14 cellular contexts compared by ENCODE assay signal in the genomic region with DNA sequence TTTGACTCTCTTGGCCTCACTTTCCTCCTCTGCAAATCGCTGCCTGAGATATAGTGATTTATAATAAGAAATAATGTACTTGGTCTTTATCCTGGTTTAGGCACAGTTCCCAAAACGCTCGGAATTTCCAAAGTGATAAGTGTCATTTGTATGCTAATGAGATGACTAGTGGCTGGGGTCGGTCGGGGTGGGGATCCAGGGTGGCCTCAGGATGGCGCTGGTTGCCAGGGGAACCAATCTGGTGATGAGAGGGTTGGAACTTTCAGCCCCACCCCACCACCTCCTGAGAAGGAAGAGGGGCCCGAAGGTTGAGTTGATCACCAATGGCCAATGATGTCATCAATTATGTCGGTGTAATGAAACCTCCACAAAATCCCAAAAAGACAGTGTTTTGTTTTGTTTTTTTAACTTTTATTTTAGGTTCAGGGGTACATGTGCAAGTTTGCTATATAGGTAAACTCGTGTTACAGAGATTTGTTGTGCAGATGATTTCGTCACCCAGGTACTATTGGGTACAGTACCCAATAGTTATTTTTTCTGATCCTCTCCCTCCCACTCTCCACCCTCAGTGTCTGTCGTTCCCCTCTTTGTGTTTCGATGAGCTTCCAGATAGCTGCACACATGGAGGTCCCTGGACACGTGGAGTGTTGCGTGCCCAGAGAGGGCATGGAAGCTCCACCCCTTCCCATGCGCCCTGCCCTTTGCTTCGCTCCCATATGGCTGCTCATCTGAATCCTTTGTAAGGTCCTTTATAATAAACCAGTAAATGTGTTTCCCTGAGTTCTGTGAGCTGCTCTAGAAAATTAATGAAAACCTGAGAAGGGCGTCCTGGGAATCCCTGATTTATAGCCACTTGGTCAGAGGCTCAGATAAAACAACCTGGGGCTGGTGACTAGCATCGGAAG.
DNase-seq lines count a peak whose midpoint lies in the region; ATAC-seq, FAIRE-seq and TF ChIP-seq lines count a peak whose summit lies in the region.
"Had no signal": no experiment of that assay in that cellular context is flagged by ENCODE, and none has a peak within 500 bp of the region (broad histone marks: within the 10 kb centered on the region; RNA-seq: fewer than 3 reads in every experiment).

No MANE protein-coding gene starts in this region.

- no peaks in the 10 kb centered on the region for H3K4me1 ChIP-seq in HepG2 (ENCODE audit: insufficient read depth, low read length)
- no peaks in the 10 kb centered on the region for H3K4me1 ChIP-seq in right lobe of liver
- no peaks in the 10 kb centered on the region for H3K4me1 ChIP-seq in Loucy (ENCODE audit: insufficient read depth, low read length, poor library complexity, severe bottlenecking)
- peaks cover 13 to 27% of the 10 kb centered on the region in 2 donors for H3K4me1 ChIP-seq in thyroid gland

- H3K36me3 ChIP-seq in HepG2 (replicated peaks in 1 of 2; ENCODE audit: control insufficient read depth in 1 of 2, insufficient read depth in 2 of 2, low read length in 2 of 2) (no peaks in the 10 kb centered on the region), right lobe of liver (no peaks in the 10 kb centered on the region), Loucy (ENCODE audit: insufficient read depth, low read length) (no peaks in the 10 kb centered on the region), thyroid gland (no peaks in the 10 kb centered on the region)
- H3K36me3 ChIP-seq: cardiac muscle cell had no signal

- DNase-seq in HepG2 (ENCODE audit: low spot score) (no peak), right lobe of liver (no peak), thyroid gland (peak; percentile 46 to 59), A172 (ENCODE audit: low spot score) (no peak)
- peak; percentile 6 for DNase-seq in effector CD8-positive, alpha-beta T cell (lab: John Stamatoyannopoulos, UW)
- DNase-seq: NCI-H1105 treated with DMSO at 0.1 percent for 48 hours; SHP77 treated with DMSO at 0.1 percent for 48 hours; stimulated activated naive B cell treated with anti-CD40 and anti-IgM and Interleukin-4, amounts not matched to agents 10 μg/mL and 1 μg/mL and 100 μg/mL, for 72 hours had no signal

- POLR2A ChIA-PET in HepG2 (lab: Yijun Ruan, JAX) = no interaction called here

- intact Hi-C loops in HepG2 (cut with micrococcal nuclease; ENCODE audit: unreplicated experiment) = no loop called here
- intact Hi-C loops in right lobe of liver (cut with DNase I) = no loop called here
- intact Hi-C loops in thyroid gland (cut with DNase I) = no loop called here

- no peak for ATAC-seq in HepG2
- no peak for ATAC-seq in right lobe of liver
- ATAC-seq in GM21723 (IDR thresholded peaks at IDR 0.05; ENCODE audit: unreplicated experiment) = no peak
- no peak for ATAC-seq in GM21390 (IDR thresholded peaks at IDR 0.05; ENCODE audit: unreplicated experiment)
- ATAC-seq: activated T-helper 17 cell treated with anti-CD3 and anti-CD28 coated beads, Interleukin-2, amount 50 U/mL, for 72 hours; stimulated activated naive B cell treated with anti-CD40 and anti-IgM and Interleukin-4, amounts not matched to agents 10 μg/mL and 1 μg/mL and 100 μg/mL, for 72 hours had no signal

- TF ChIP-seq RAD21 in HepG2 (CRISPR knock-in tag; IDR thresholded peaks at IDR 0.05) = no peak

- H3K9ac ChIP-seq in HepG2 (ENCODE audit: insufficient read depth, low read depth, low read length) (no peak overlapping the region), Loucy (ENCODE audit: low read depth, low read length, poor library complexity, severe bottlenecking) (no peak overlapping the region)

- H3F3A ChIP-seq in Loucy (ENCODE audit: low read depth) = no peaks in the 10 kb centered on the region

- H3K4me2 ChIP-seq in HepG2 (ENCODE audit: low read depth, low read length) (no peak overlapping the region), Loucy (ENCODE audit: low read depth, low read length, poor library complexity, severe bottlenecking) (no peak overlapping the region)

- no peak for TF ChIP-seq CTCF in HepG2 (CRISPR knock-in tag; IDR thresholded peaks at IDR 0.05)
- TF ChIP-seq CTCF in right lobe of liver (IDR thresholded peaks at IDR 0.05) = no peak
- peak; percentile 56 for TF ChIP-seq CTCF in Loucy (conservative IDR thresholded peaks at IDR 0.05; ENCODE audit: low read length)
- no peak for TF ChIP-seq CTCF in thyroid gland (IDR thresholded peaks at IDR 0.05)

- TF ChIP-seq EP300 in HepG2 (IDR thresholded peaks at IDR 0.05; ENCODE audit: low read depth in 2 of 2, low read length in 2 of 2) (no peak), HepG2 (CRISPR knock-in tag; IDR thresholded peaks at IDR 0.05; ENCODE audit: borderline replicate concordance) (no peak)

- peaks cover 4 to 7% of the 10 kb centered on the region in 2 experiments; a peak in 2 of 5 replicates for H3K27me3 ChIP-seq in HepG2 (ENCODE audit: control insufficient read depth in 1 of 2, insufficient read depth in 2 of 2, low read length in 2 of 2)
- no peaks in the 10 kb centered on the region for H3K27me3 ChIP-seq in right lobe of liver
- no peaks in the 10 kb centered on the region for H3K27me3 ChIP-seq in Loucy (ENCODE audit: insufficient read depth, low read length, poor library complexity, severe bottlenecking)
- no peaks in the 10 kb centered on the region for H3K27me3 ChIP-seq in thyroid gland
- H3K27me3 ChIP-seq: cardiac muscle cell had no signal

- no peak overlapping the region for H2AFZ ChIP-seq in HepG2 (ENCODE audit: low read length)
- H2AFZ ChIP-seq in Loucy (ENCODE audit: low read length) = no peak overlapping the region

- H3K9me2 ChIP-seq in Loucy (replicated peaks; ENCODE audit: low read depth, low read length) = no peaks in the 10 kb centered on the region

- in situ Hi-C loops in HepG2 (cut with HindIII; ENCODE audit: extremely low pct_ligation_motif_present, low pct_unique_long_range_greater_than_20kb) = no loop called here

- H3K9me3 ChIP-seq in HepG2 (ENCODE audit: low read length) = no peaks in the 10 kb centered on the region
- H3K9me3 ChIP-seq in right lobe of liver = no peaks in the 10 kb centered on the region
- no peaks in the 10 kb centered on the region for H3K9me3 ChIP-seq in Loucy (ENCODE audit: insufficient read depth, low read depth, low read length)
- no peaks in the 10 kb centered on the region for H3K9me3 ChIP-seq in thyroid gland

- BruUV-seq in HepG2 (replicated peaks; lab: Mats Ljungman, UMichigan) = no TSS peak

- CTCF ChIA-PET in HepG2 (lab: Yijun Ruan, JAX; ENCODE audit: low intra/inter-chr PET ratio, low total read pairs) = no interaction called here

- no peak for FAIRE-seq in HepG2 (lab: Jason Lieb, UNC)
- FAIRE-seq: H54 had no signal

- no peaks in the 10 kb centered on the region for H4K20me1 ChIP-seq in HepG2 (ENCODE audit: insufficient read depth, low read length)
- H4K20me1 ChIP-seq in Loucy (ENCODE audit: insufficient read depth, low read length, poor library complexity, severe bottlenecking) = no peaks in the 10 kb centered on the region

- TF ChIP-seq POLR2A in HepG2 (IDR thresholded peaks at IDR 0.05; ENCODE audit: insufficient read depth in 1 of 2, low read depth in 2 of 2, low read length in 2 of 2) = no peak
- no peak for TF ChIP-seq POLR2A in right lobe of liver (IDR thresholded peaks at IDR 0.05)
- no peak for TF ChIP-seq POLR2A in thyroid gland (IDR thresholded peaks at IDR 0.05)

- H3K79me2 ChIP-seq in HepG2 (ENCODE audit: insufficient read depth, low read length) (no peaks in the 10 kb centered on the region), Loucy (ENCODE audit: insufficient read depth, low read length) (no peaks in the 10 kb centered on the region)

- H3K27ac ChIP-seq in HepG2 (ENCODE audit: extremely low read length, insufficient read depth, low read length) (no peak overlapping the region), right lobe of liver (no peak overlapping the region), thyroid gland (peak overlapping the region in 1 of 3 donors; percentile 47)
- H3K27ac ChIP-seq: cardiac muscle cell had no signal

- H3K4me3 ChIP-seq in HepG2 (replicated peaks in 1 of 3; ENCODE audit: insufficient read depth in 1 of 3, low read depth in 2 of 3, low read length in 3 of 3) (no peak overlapping the region), right lobe of liver (no peak overlapping the region), Loucy (ENCODE audit: low read length, poor library complexity, severe bottlenecking) (no peak overlapping the region), thyroid gland (replicated peaks in 1 of 3) (no peak overlapping the region)
- H3K4me3 ChIP-seq: cardiac muscle cell had no signal

- 41% methylated on average over 17 of the region's 18 CpGs for WGBS in HepG2 (ENCODE audit: low lambda C conversion rate)
- 53% methylated on average over 16 of the region's 18 CpGs for WGBS in right lobe of liver (ENCODE audit: insufficient coverage, low coverage, low lambda C conversion rate, missing lambda C conversion rate)
- WGBS in thyroid gland, 2 donors = 41 to 42% methylated on average over 18 of the region's 18 CpGs

TF ChIP-seq in HepG2, 621 proteins besides CTCF, POLR2A, EP300 and RAD21 (continues in another document):
- no peak for TF ChIP-seq NFKB2 (CRISPR knock-in tag; IDR thresholded peaks at IDR 0.05; ENCODE audit: borderline replicate concordance)
- peak; percentile 56; the same call in 1 of the 2 replicates for TF ChIP-seq CREB1 (IDR thresholded peaks at IDR 0.05)
- TF ChIP-seq CREB1 (CRISPR knock-in tag; IDR thresholded peaks at IDR 0.05) = no peak
- TF ChIP-seq, protein P1, sequence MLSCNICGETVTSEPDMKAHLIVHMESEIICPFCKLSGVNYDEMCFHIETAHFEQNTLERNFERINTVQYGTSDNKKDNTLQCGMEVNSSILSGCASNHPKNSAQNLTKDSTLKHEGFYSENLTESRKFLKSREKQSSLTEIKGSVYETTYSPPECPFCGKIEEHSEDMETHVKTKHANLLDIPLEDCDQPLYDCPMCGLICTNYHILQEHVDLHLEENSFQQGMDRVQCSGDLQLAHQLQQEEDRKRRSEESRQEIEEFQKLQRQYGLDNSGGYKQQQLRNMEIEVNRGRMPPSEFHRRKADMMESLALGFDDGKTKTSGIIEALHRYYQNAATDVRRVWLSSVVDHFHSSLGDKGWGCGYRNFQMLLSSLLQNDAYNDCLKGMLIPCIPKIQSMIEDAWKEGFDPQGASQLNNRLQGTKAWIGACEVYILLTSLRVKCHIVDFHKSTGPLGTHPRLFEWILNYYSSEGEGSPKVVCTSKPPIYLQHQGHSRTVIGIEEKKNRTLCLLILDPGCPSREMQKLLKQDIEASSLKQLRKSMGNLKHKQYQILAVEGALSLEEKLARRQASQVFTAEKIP (CRISPR knock-in tag; IDR thresholded peaks at IDR 0.05; ENCODE audit: borderline replicate concordance) = no peak
- TF ChIP-seq ZFP41 (CRISPR knock-in tag; IDR thresholded peaks at IDR 0.05; ENCODE audit: borderline replicate concordance) = no peak

Comparison
In these comparisons a context has a peak if more than half of its experiments do, and no peak if none do; other contexts are left out.
1. DNase-seq: peak in effector CD8-positive, alpha-beta T cell (single experiment) and thyroid gland (2 of 2); none in HepG2 (single experiment), right lobe of liver (0 of 3) and A172 (single experiment).